ENCODE assay signal across 9 cellular contexts in the genomic region with DNA sequence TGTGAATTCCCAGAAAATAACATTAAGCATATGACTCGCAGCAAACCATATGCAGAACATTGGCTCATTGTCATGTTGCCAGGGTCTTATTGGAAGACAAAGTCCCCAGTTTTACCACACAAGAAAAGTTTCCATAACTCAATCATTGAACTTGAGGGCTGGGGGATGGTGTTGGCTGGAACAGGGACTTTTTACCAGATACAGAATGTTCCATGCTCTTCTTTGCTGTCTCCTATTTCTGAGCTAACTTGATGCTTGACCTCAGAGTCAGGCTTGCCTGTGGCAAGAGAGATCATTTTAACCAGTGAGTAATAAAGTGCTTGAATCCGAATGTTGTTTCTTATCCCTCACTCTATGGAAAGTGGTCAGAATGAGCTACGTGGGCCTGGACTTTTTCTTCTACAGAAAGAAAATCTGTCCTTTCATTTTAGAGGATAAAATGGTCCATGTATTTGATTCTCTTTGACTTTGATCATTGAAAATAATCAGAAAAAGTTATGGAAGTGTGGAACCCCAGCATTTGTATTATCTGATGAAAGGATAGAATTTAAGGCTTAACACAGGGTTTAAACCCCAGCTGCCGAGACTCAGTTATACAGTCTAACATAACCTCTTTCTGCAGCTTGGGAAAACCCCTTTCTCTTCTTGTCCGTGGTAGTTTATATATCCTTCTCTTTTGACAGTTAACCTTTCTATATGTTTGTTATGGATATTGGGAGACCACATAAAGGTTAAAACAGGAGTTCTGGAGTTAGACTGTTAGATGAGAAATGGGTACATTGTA.
DNase-seq lines count a peak whose midpoint lies in the region; ATAC-seq and TF ChIP-seq lines count a peak whose summit lies in the region.
"Had no signal": no experiment of that assay in that cellular context is flagged by ENCODE, and none has a peak within 500 bp of the region (broad histone marks: within the 10 kb centered on the region; RNA-seq: fewer than 3 reads in every experiment).

No MANE protein-coding gene starts in this region.

- no peak for TF ChIP-seq CTCF in mammary epithelial cell (conservative IDR thresholded peaks at IDR 0.05 in 1 of 2, IDR thresholded peaks at IDR 0.05 in 1 of 2; ENCODE audit: extremely low read depth in 1 of 2, insufficient read depth in 1 of 2, low read depth in 1 of 2, low read length in 2 of 2)

- no peaks in the 10 kb centered on the region for H3K9me3 ChIP-seq in CD4-positive, CD25-positive, alpha-beta regulatory T cell (ENCODE audit: control insufficient read depth in 2 of 2, low read length in 2 of 2)
- H3K9me3 ChIP-seq in MG63 (no peaks in the 10 kb centered on the region), mammary epithelial cell (replicated peaks; ENCODE audit: insufficient read depth, low read length) (no peaks in the 10 kb centered on the region)

- no peaks in the 10 kb centered on the region for H3K36me3 ChIP-seq in CD4-positive, CD25-positive, alpha-beta regulatory T cell (ENCODE audit: control insufficient read depth, insufficient read depth, low read length)
- H3K36me3 ChIP-seq in MG63 (peaks cover 13% of the 10 kb centered on the region), mammary epithelial cell (ENCODE audit: insufficient read depth, low read length) (no peaks in the 10 kb centered on the region)

- BruUV-seq in mammary epithelial cell (replicated peaks; lab: Mats Ljungman, UMichigan): no TSS peak

- CTCF ChIA-PET in mammary epithelial cell (lab: Charles Lee; ENCODE audit: low non-redundant PET): no interaction called here

- peak overlapping the region; percentile 90 to 97 (median 94) for H3K27ac Mint-ChIP-seq in CD4-positive, CD25-positive, alpha-beta regulatory T cell
- H3K27ac Mint-ChIP-seq in natural killer cell treated with Interleukin-12 subunit alpha and Interleukin-12 subunit beta and Interleukin-15 and Interleukin-18, amount 100 ng/mL, for 72 hours: peak overlapping the region; percentile 100

- H3K27me3 ChIP-seq in CD4-positive, CD25-positive, alpha-beta regulatory T cell (ENCODE audit: control insufficient read depth, insufficient read depth, low read length): no peaks in the 10 kb centered on the region
- no peaks in the 10 kb centered on the region for H3K27me3 ChIP-seq in MG63
- H3K27me3 ChIP-seq in mammary epithelial cell (ENCODE audit: insufficient read depth, low read length): no peaks in the 10 kb centered on the region

- DNase-seq in CD4-positive, CD25-positive, alpha-beta regulatory T cell: no peak
- DNase-seq in MG63: peak; percentile 47
- DNase-seq in mammary epithelial cell: peak; percentile 90
- no peak for DNase-seq in natural killer cell treated with Interleukin-12 subunit alpha and Interleukin-12 subunit beta and Interleukin-15 and Interleukin-18, amount 100 ng/mL, for 72 hours (ENCODE audit: low spot score)
- DNase-seq in activated gamma-delta T cell (lab: John Stamatoyannopoulos, UW): no peak
- no peak for DNase-seq in SW480 (ENCODE audit: low spot score)
- DNase-seq in HT-29 (ENCODE audit: low spot score): no peak

- peaks cover 36 to 57% (median 52%) of the 10 kb centered on the region in 4 donors for H3K4me1 Mint-ChIP-seq in CD4-positive, CD25-positive, alpha-beta regulatory T cell
- H3K4me1 Mint-ChIP-seq in natural killer cell treated with Interleukin-12 subunit alpha and Interleukin-12 subunit beta and Interleukin-15 and Interleukin-18, amount 100 ng/mL, for 72 hours (ENCODE audit: low read depth in 2 of 2): peaks cover 46 to 47% of the 10 kb centered on the region in 2 donors

- intact Hi-C loops in mammary epithelial cell (cut with micrococcal nuclease): no loop called here

- H3K4me3 Mint-ChIP-seq in CD4-positive, CD25-positive, alpha-beta regulatory T cell: peak overlapping the region; percentile 76 to 92 (median 87)
- H3K4me3 Mint-ChIP-seq in natural killer cell treated with Interleukin-12 subunit alpha and Interleukin-12 subunit beta and Interleukin-15 and Interleukin-18, amount 100 ng/mL, for 72 hours: peak overlapping the region; percentile 86

- peaks cover 6% of the 10 kb centered on the region for H3K36me3 Mint-ChIP-seq in CD4-positive, CD25-positive, alpha-beta regulatory T cell
- peaks cover 14% of the 10 kb centered on the region for H3K36me3 Mint-ChIP-seq in natural killer cell treated with Interleukin-12 subunit alpha and Interleukin-12 subunit beta and Interleukin-15 and Interleukin-18, amount 100 ng/mL, for 72 hours

- dilution Hi-C loops in mammary epithelial cell (cut with HindIII; ENCODE audit: low sequenced_read_pairs): no loop called here

- no peak for ATAC-seq in CD4-positive, CD25-positive, alpha-beta regulatory T cell (ENCODE audit: low read depth in 2 of 2)
- ATAC-seq in natural killer cell treated with Interleukin-12 subunit alpha and Interleukin-12 subunit beta and Interleukin-15 and Interleukin-18, amount 100 ng/mL, for 72 hours: peak; percentile 21 to 24
- no peak for ATAC-seq in HG03159 (IDR thresholded peaks at IDR 0.05; ENCODE audit: unreplicated experiment)

- H4K20me1 ChIP-seq in mammary epithelial cell (ENCODE audit: insufficient read depth, low read length): no peaks in the 10 kb centered on the region

- H3K4me3 ChIP-seq in CD4-positive, CD25-positive, alpha-beta regulatory T cell (ENCODE audit: low read depth, low read length): peak overlapping the region; percentile 79
- no peak overlapping the region for H3K4me3 ChIP-seq in MG63
- no peak overlapping the region for H3K4me3 ChIP-seq in mammary epithelial cell (replicated peaks in 1 of 3; ENCODE audit: insufficient read depth in 1 of 3, low read depth in 2 of 3, low read length in 3 of 3)
- H3K4me3 ChIP-seq: lung had no signal

- no peaks in the 10 kb centered on the region for H3K27me3 Mint-ChIP-seq in CD4-positive, CD25-positive, alpha-beta regulatory T cell
- H3K27me3 Mint-ChIP-seq in natural killer cell treated with Interleukin-12 subunit alpha and Interleukin-12 subunit beta and Interleukin-15 and Interleukin-18, amount 100 ng/mL, for 72 hours: no peaks in the 10 kb centered on the region

- no peaks in the 10 kb centered on the region for H3K9me3 Mint-ChIP-seq in CD4-positive, CD25-positive, alpha-beta regulatory T cell
- no peaks in the 10 kb centered on the region for H3K9me3 Mint-ChIP-seq in natural killer cell treated with Interleukin-12 subunit alpha and Interleukin-12 subunit beta and Interleukin-15 and Interleukin-18, amount 100 ng/mL, for 72 hours

- no peak overlapping the region for H3K9ac ChIP-seq in mammary epithelial cell (ENCODE audit: insufficient read depth, low read length)

- 70% methylated on average over 4 of the region's 5 CpGs for WGBS in mammary epithelial cell (ENCODE audit: low coverage, missing lambda C conversion rate)

- peak overlapping the region; percentile 90 for H3K27ac ChIP-seq in CD4-positive, CD25-positive, alpha-beta regulatory T cell (ENCODE audit: insufficient read depth, low read length, poor library complexity, severe bottlenecking)
- peak overlapping the region; percentile 63 for H3K27ac ChIP-seq in mammary epithelial cell (ENCODE audit: insufficient read depth, low read depth, low read length)

- H2AFZ ChIP-seq in mammary epithelial cell (ENCODE audit: low read depth, low read length): peak overlapping the region; percentile 5

- in situ Hi-C loops in mammary epithelial cell (cut with MboI; ENCODE audit: low sequenced_read_pairs in 2 of 2): no loop called here

- peaks cover 55% of the 10 kb centered on the region for H3K4me1 ChIP-seq in CD4-positive, CD25-positive, alpha-beta regulatory T cell (ENCODE audit: control insufficient read depth, insufficient read depth, low read length, poor library complexity, severe bottlenecking)
- H3K4me1 ChIP-seq in mammary epithelial cell (ENCODE audit: insufficient read depth, low read length): peaks cover 43% of the 10 kb centered on the region

- peaks cover 5% of the 10 kb centered on the region for H3K79me2 ChIP-seq in mammary epithelial cell (ENCODE audit: insufficient read depth, low read length)

- peak overlapping the region; percentile 45 for H3K4me2 ChIP-seq in mammary epithelial cell (ENCODE audit: insufficient read depth, low read depth, low read length)

Comparison
In these comparisons a context has a peak if more than half of its experiments do, and no peak if none do; other contexts are left out.
1. ATAC-seq: peak in natural killer cell treated with Interleukin-12 subunit alpha and Interleukin-12 subunit beta and Interleukin-15 and Interleukin-18, amount 100 ng/mL, for 72 hours (2 of 2); none in CD4-positive, CD25-positive, alpha-beta regulatory T cell (0 of 2) and HG03159 (single experiment).
2. DNase-seq: peak in MG63 (single experiment) and mammary epithelial cell (single experiment); none in CD4-positive, CD25-positive, alpha-beta regulatory T cell (0 of 3), natural killer cell treated with Interleukin-12 subunit alpha and Interleukin-12 subunit beta and Interleukin-15 and Interleukin-18, amount 100 ng/mL, for 72 hours (single experiment), activated gamma-delta T cell (single experiment), SW480 (single experiment) and HT-29 (single experiment).